ENCODE assay signal across 8 cellular contexts in genomic region chr19:12833747-12834417, GRCh38. TPM values are rescaled to one million over a fixed set of nuclear protein-coding genes. Genes with fewer than 3 reads are reported as not detected.
DNase-seq lines count a peak whose midpoint lies in the region; ATAC-seq, FAIRE-seq and TF ChIP-seq lines count a peak whose summit lies in the region.

No MANE protein-coding gene starts in this region.

- peak overlapping the region; percentile 73 for H3K4me3 ChIP-seq in DOHH2 (ENCODE audit: low read length)
- H3K4me3 ChIP-seq in NB4 (ENCODE audit: low read depth, low read length) = no peak overlapping the region
- H3K4me3 ChIP-seq in fibroblast of lung (replicated peaks in 1 of 4; ENCODE audit: control extremely low read depth in 1 of 4, insufficient read depth in 1 of 4, low read depth in 3 of 4, low read length in 4 of 4) = peak overlapping the region in 2 of 4 experiments; percentile 17 to 45
- peak overlapping the region; percentile 35 for H3K4me3 ChIP-seq in retinal pigment epithelial cell (ENCODE audit: low read length)

- no peak overlapping the region for H3K9ac ChIP-seq in fibroblast of lung (ENCODE audit: insufficient read depth, low read length)

- no peak overlapping the region for H2AFZ ChIP-seq in fibroblast of lung (ENCODE audit: low read length)

- H3K9me3 ChIP-seq in DOHH2 (ENCODE audit: control insufficient read depth, insufficient read depth, low read length) = no peaks in the 10 kb centered on the region
- H3K9me3 ChIP-seq in fibroblast of lung (ENCODE audit: control insufficient read depth, insufficient read depth, low read depth, low read length) = no peaks in the 10 kb centered on the region

- no peaks in the 10 kb centered on the region for H3K9me2 ChIP-seq in DOHH2 (replicated peaks; ENCODE audit: control insufficient read depth, low read length)

- no peaks in the 10 kb centered on the region for H3K36me3 ChIP-seq in DOHH2 (ENCODE audit: control insufficient read depth, low read length)
- no peaks in the 10 kb centered on the region for H3K36me3 ChIP-seq in fibroblast of lung (ENCODE audit: control insufficient read depth, insufficient read depth, low read length)

- no peak for FAIRE-seq in GM19239 (lab: Jason Lieb, UNC)

- H3K79me2 ChIP-seq in DOHH2 (ENCODE audit: control insufficient read depth, low read length) (no peaks in the 10 kb centered on the region), fibroblast of lung (ENCODE audit: control insufficient read depth, insufficient read depth, low read length) (no peaks in the 10 kb centered on the region)

- H3K4me2 ChIP-seq in DOHH2 (ENCODE audit: low read length) = peak overlapping the region; percentile 71
- H3K4me2 ChIP-seq in fibroblast of lung (ENCODE audit: extremely low read depth, insufficient read depth, low read length) = peak overlapping the region; percentile 78

- DNase-seq in NB4 (ENCODE audit: low read depth) (peak; percentile 44), fibroblast of lung (ENCODE audit: low read depth in 2 of 2) (no peak), retinal pigment epithelial cell (ENCODE audit: low read depth) (no peak), GM19239 (ENCODE audit: insufficient read length, low spot score) (no peak), DMS114 treated with DMSO at 0.1 percent for 48 hours (lab: John Stamatoyannopoulos, UW; ENCODE audit: unreplicated experiment) (no peak)
- DNase-seq in activated CD4-positive, alpha-beta T cell treated with anti-CD3 and anti-CD28 coated beads for 48 hours = peak; percentile 51

- H3K27me3 ChIP-seq in DOHH2 (ENCODE audit: control insufficient read depth, low read length) = peaks cover 36% of the 10 kb centered on the region
- peaks cover 52% of the 10 kb centered on the region for H3K27me3 ChIP-seq in fibroblast of lung (ENCODE audit: control insufficient read depth, insufficient read depth, low read length)

- H3K4me1 ChIP-seq in DOHH2 (ENCODE audit: control insufficient read depth, low read length) (peaks cover 48% of the 10 kb centered on the region), fibroblast of lung (ENCODE audit: control insufficient read depth, extremely low read depth, insufficient read depth, low read length) (no peaks in the 10 kb centered on the region)

- H3F3A ChIP-seq in DOHH2 (ENCODE audit: control insufficient read depth, insufficient read depth) = peaks cover 14% of the 10 kb centered on the region

- H4K20me1 ChIP-seq in DOHH2 (ENCODE audit: control insufficient read depth, insufficient read depth, low read depth, low read length) (no peaks in the 10 kb centered on the region), fibroblast of lung (ENCODE audit: control insufficient read depth, extremely low read depth, insufficient read depth, low read length) (no peaks in the 10 kb centered on the region)

- H3K27ac ChIP-seq in DOHH2 (ENCODE audit: low read depth, low read length) = no peak overlapping the region
- no peak overlapping the region for H3K27ac ChIP-seq in fibroblast of lung (ENCODE audit: insufficient read depth, low read length)

- TF ChIP-seq POLR2A in NB4 (IDR thresholded peaks at IDR 0.05; ENCODE audit: extremely low read depth, insufficient read length) = no peak

- ATAC-seq in GM19328 (IDR thresholded peaks at IDR 0.05; ENCODE audit: unreplicated experiment) = no peak

- TF ChIP-seq CTCF in DOHH2 (IDR thresholded peaks at IDR 0.05; ENCODE audit: low read depth, low read length, poor library complexity, severe bottlenecking) (peak; percentile 12), NB4 (IDR thresholded peaks at IDR 0.05; ENCODE audit: low read depth, low read length) (no peak), fibroblast of lung (conservative IDR thresholded peaks at IDR 0.05 in 1 of 2, IDR thresholded peaks at IDR 0.05 in 1 of 2; ENCODE audit: low read depth in 1 of 2, low read length in 2 of 2) (no peak), retinal pigment epithelial cell (conservative IDR thresholded peaks at IDR 0.05; ENCODE audit: low read depth, low read length) (no peak)

RNA-seq across cellular contexts. Expression of gene RTBDN, which starts 0.5 kb away (rescaled TPM):
- total RNA-seq in fibroblast of lung = not detected in 2 replicates
- polyA plus RNA-seq in fibroblast of lung = not detected in 2 replicates
- polyA plus RNA-seq in fibroblast of lung (2012) = not detected in 2 replicates
- not detected in 2 replicates for polyA minus RNA-seq in fibroblast of lung (ENCODE audit: low replicate concordance)

RNA-seq across cellular contexts. Expression of gene MAST1, which starts 4.4 kb away (rescaled TPM):
- total RNA-seq in fibroblast of lung = 0.26 and 1.3 TPM in 2 replicates
- 0.20 and 0.30 TPM in 2 replicates for polyA plus RNA-seq in fibroblast of lung
- polyA plus RNA-seq in fibroblast of lung (2012) = 0.21 and 0.39 TPM in 2 replicates
- polyA minus RNA-seq in fibroblast of lung (ENCODE audit: low replicate concordance) = 5.1 TPM in 1 of 2 replicates, not detected in the other

RNA-seq across cellular contexts. Expression of gene RNASEH2A, which starts 27.5 kb away (rescaled TPM):
- 3.1 and 8.9 TPM in 2 replicates for total RNA-seq in fibroblast of lung
- polyA plus RNA-seq in fibroblast of lung = 14.3 and 51.3 TPM in 2 replicates
- 9.5 and 31.1 TPM in 2 replicates for polyA plus RNA-seq in fibroblast of lung (2012)
- 3.1 and 26.3 TPM in 2 replicates for polyA minus RNA-seq in fibroblast of lung (ENCODE audit: low replicate concordance)

RNA-seq across cellular contexts. Expression of gene THSD8, which starts 32.0 kb away (rescaled TPM):
- total RNA-seq in fibroblast of lung = 0.51 TPM in 1 of 2 replicates, not detected in the other
- 2.8 TPM in 1 of 2 replicates, not detected in the other for polyA plus RNA-seq in fibroblast of lung
- 6.9 and 25.0 TPM in 2 replicates for polyA plus RNA-seq in fibroblast of lung (2012)
- 4.7 and 18.1 TPM in 2 replicates for polyA minus RNA-seq in fibroblast of lung (ENCODE audit: low replicate concordance)

RNA-seq across cellular contexts. Expression of gene PRDX2, which starts 32.3 kb away (rescaled TPM):
- 166 and 228 TPM in 2 replicates for total RNA-seq in fibroblast of lung
- polyA plus RNA-seq in fibroblast of lung = 186 and 294 TPM in 2 replicates
- polyA plus RNA-seq in fibroblast of lung (2012) = 216 and 316 TPM in 2 replicates
- 512 and 667 TPM in 2 replicates for polyA minus RNA-seq in fibroblast of lung (ENCODE audit: low replicate concordance)

Comparison
In these comparisons a context has a peak if more than half of its experiments do, and no peak if none do; other contexts are left out.
1. DNase-seq: peak in NB4 (single experiment) and activated CD4-positive, alpha-beta T cell treated with anti-CD3 and anti-CD28 coated beads for 48 hours (single experiment); none in fibroblast of lung (0 of 2), retinal pigment epithelial cell (single experiment), GM19239 (single experiment) and DMS114 treated with DMSO at 0.1 percent for 48 hours (single experiment).